In the genomic region with DNA sequence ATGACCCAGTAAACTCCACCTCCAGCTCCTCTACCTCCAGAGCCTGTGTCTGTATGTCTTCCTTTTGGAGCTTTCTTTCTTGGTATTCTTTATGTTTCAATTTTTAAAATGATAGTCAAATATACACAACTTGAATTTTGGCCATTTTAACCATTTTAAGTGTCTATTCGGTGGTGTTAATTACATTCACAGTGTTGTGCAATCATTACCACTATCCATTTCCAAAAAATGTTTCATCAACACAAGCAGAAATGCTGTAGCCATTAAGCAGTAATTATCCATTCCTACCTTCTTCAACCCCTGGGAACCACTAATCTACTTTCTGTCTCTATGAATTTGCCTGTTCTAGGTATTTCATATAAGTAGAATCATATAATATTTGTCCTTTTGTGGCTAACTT, we compare ENCODE assay signal across 7 cellular contexts.
"Had no signal": no experiment of that assay in that cellular context is flagged by ENCODE, and none has a peak within 500 bp of the region (broad histone marks: within the 10 kb centered on the region; RNA-seq: fewer than 3 reads in every experiment).

No MANE protein-coding gene starts in this region.

- H3K4me3 ChIP-seq: GM23248 had no signal

- H3K9ac ChIP-seq: GM23248 had no signal

- FAIRE-seq: H54, HTR-8/SVneo had no signal

- DNase-seq: GM23248, GOT3, H9, HCEC 1CT, KBM-7 had no signal

- H3K27ac ChIP-seq: GM23248 had no signal

- H2AFZ ChIP-seq: GM23248 had no signal
